In genomic region chr12:120725151-120725658, GRCh38 we compare ENCODE assay signal across 8 cellular contexts. TPM values are rescaled to one million over a fixed set of nuclear protein-coding genes. Genes with fewer than 3 reads are reported as not detected.
A peak's percentile ranks its signal among the peaks of the same experiment; 100 is the strongest.
DNase-seq lines count a peak whose midpoint lies in the region; ATAC-seq and TF ChIP-seq lines count a peak whose summit lies in the region.

No MANE protein-coding gene starts in this region.

- TF ChIP-seq POLR2A in heart left ventricle (IDR thresholded peaks at IDR 0.05) (no peak), upper lobe of left lung (IDR thresholded peaks at IDR 0.05) (no peak)

- DNase-seq in heart left ventricle (no peak), left cardiac atrium (no peak), upper lobe of left lung (no peak), EL (no peak), Kasumi-1 (lab: John Stamatoyannopoulos, UW) (no peak)
- DNase-seq in activated CD8-positive, alpha-beta T cell treated with anti-CD3 and anti-CD28 coated beads for 36 hours: no peak

- POLR2A ChIA-PET in activated CD8-positive, alpha-beta T cell treated with anti-CD3 and anti-CD28 coated beads for 36 hours (lab: Charles Lee): interaction anchor here (0.6 to 1.4 kb wide), 2 partner anchors 14 to 247 kb away, joined by 3 read pairs; no protein-coding TSS in a partner anchor

- H3K9me3 ChIP-seq in heart left ventricle (no peaks in the 10 kb centered on the region), upper lobe of left lung (no peaks in the 10 kb centered on the region)

- H3K36me3 Mint-ChIP-seq in activated CD8-positive, alpha-beta T cell treated with anti-CD3 and anti-CD28 coated beads for 36 hours (ENCODE audit: low read depth): peaks cover 20% of the 10 kb centered on the region

- no peak overlapping the region for H3K27ac Mint-ChIP-seq in activated CD8-positive, alpha-beta T cell treated with anti-CD3 and anti-CD28 coated beads for 36 hours

- ATAC-seq in heart left ventricle: no peak
- ATAC-seq in left cardiac atrium: no peak
- ATAC-seq in activated CD8-positive, alpha-beta T cell treated with anti-CD3 and anti-CD28 coated beads for 36 hours: no peak
- ATAC-seq in upper lobe of left lung (ENCODE audit: low FRiP score in 2 of 2): no peak
- ATAC-seq in GM18498 (IDR thresholded peaks at IDR 0.05; ENCODE audit: unreplicated experiment): no peak

- 24 to 28% (median 27%) methylated on average over 14 of the region's 14 CpGs for WGBS in heart left ventricle, 4 donors
- WGBS in upper lobe of left lung, 2 donors: 22 to 28% methylated on average over 14 of the region's 14 CpGs

- peaks cover 0 to 35% (median 15%) of the 10 kb centered on the region in 12 donors for H3K4me1 ChIP-seq in heart left ventricle
- peaks cover 16 to 42% (median 25%) of the 10 kb centered on the region in 4 donors for H3K4me1 ChIP-seq in upper lobe of left lung

- H3K27me3 ChIP-seq in heart left ventricle (no peaks in the 10 kb centered on the region), layer of hippocampus (ENCODE audit: control insufficient read depth, insufficient read depth, low read length) (no peaks in the 10 kb centered on the region), upper lobe of left lung (no peaks in the 10 kb centered on the region)

- intact Hi-C loops in heart left ventricle (cut with DNase I): loop anchor here in 4 of 10 donors (5.0 to 10.0 kb wide), 2 partner anchors 180 to 247 kb away; partner anchors contain the start of gene SPPL3 (in 3 of the 4)
- intact Hi-C loops in left cardiac atrium (cut with DNase I): no loop called here
- intact Hi-C loops in activated CD8-positive, alpha-beta T cell treated with anti-CD3 and anti-CD28 coated beads for 36 hours (cut with micrococcal nuclease): no loop called here

- no peaks in the 10 kb centered on the region for H3K9me3 Mint-ChIP-seq in activated CD8-positive, alpha-beta T cell treated with anti-CD3 and anti-CD28 coated beads for 36 hours

- H3K4me3 ChIP-seq in heart left ventricle (peak overlapping the region; percentile 59 to 93 (median 82)), upper lobe of left lung (peak overlapping the region in 3 of 4 donors; percentile 71 to 83 (median 76))

- H3K27me3 Mint-ChIP-seq in activated CD8-positive, alpha-beta T cell treated with anti-CD3 and anti-CD28 coated beads for 36 hours: no peaks in the 10 kb centered on the region

- CTCF ChIA-PET in activated CD8-positive, alpha-beta T cell treated with anti-CD3 and anti-CD28 coated beads for 36 hours (lab: Charles Lee): interaction anchor here (0.9 to 1.5 kb wide), 7 partner anchors 10 to 247 kb away, joined by 3 to 7 read pairs (median 4); no protein-coding TSS in a partner anchor

- peak overlapping the region in 10 of 12 donors; percentile 81 to 90 (median 86) for H3K27ac ChIP-seq in heart left ventricle
- H3K27ac ChIP-seq in layer of hippocampus (ENCODE audit: low read depth, low read length): peak overlapping the region; percentile 53
- peak overlapping the region; percentile 80 to 86 (median 84) for H3K27ac ChIP-seq in upper lobe of left lung

- H3K4me3 Mint-ChIP-seq in activated CD8-positive, alpha-beta T cell treated with anti-CD3 and anti-CD28 coated beads for 36 hours: peak overlapping the region; percentile 88

- H3K4me1 Mint-ChIP-seq in activated CD8-positive, alpha-beta T cell treated with anti-CD3 and anti-CD28 coated beads for 36 hours (ENCODE audit: low read depth): peaks cover 11% of the 10 kb centered on the region

- TF ChIP-seq EP300 in upper lobe of left lung (IDR thresholded peaks at IDR 0.05): no peak

- H3K36me3 ChIP-seq in heart left ventricle: peaks cover 0 to 74% (median 62%) of the 10 kb centered on the region in 9 donors
- peaks cover 3 to 57% (median 25%) of the 10 kb centered on the region in 4 donors for H3K36me3 ChIP-seq in upper lobe of left lung

- TF ChIP-seq CTCF in heart left ventricle (IDR thresholded peaks at IDR 0.05): no peak
- TF ChIP-seq CTCF in activated CD8-positive, alpha-beta T cell treated with anti-CD3 and anti-CD28 coated beads for 36 hours (IDR thresholded peaks at IDR 0.05): no peak
- TF ChIP-seq CTCF in upper lobe of left lung (IDR thresholded peaks at IDR 0.05): no peak

RNA-seq across cellular contexts. Expression of gene ACADS, which starts 0.4 kb away (rescaled TPM):
- total RNA-seq in heart left ventricle (100 to 1,000 TPM in 2 of 9 donors, 10 to 100 TPM in 7; 56.7 to 213 (median 78.8) TPM), left cardiac atrium (10 to 100 TPM; 49.4 to 52.0 TPM), upper lobe of left lung (10 to 100 TPM; 24.1 to 43.1 (median 32.9) TPM)
- 10 to 100 TPM; 59.6 to 98.7 TPM for polyA plus RNA-seq in heart left ventricle
- total RNA-seq in activated CD8-positive, alpha-beta T cell treated with anti-CD3 and anti-CD28 coated beads for 36 hours: 10 to 100 TPM; 17.4 to 18.1 TPM

RNA-seq across cellular contexts. Expression of gene UNC119B, which starts 14.9 kb away (rescaled TPM):
- total RNA-seq in heart left ventricle (10 to 100 TPM in 6 of 9 donors, 1 to 10 TPM in 3; 9.1 to 12.6 (median 10.7) TPM), left cardiac atrium (10 to 100 TPM; 14.2 to 18.2 TPM), upper lobe of left lung (10 to 100 TPM; 18.8 to 28.7 (median 22.8) TPM)
- polyA plus RNA-seq in heart left ventricle: 10 to 100 TPM in 1 of 2 donors, 1 to 10 TPM in 1; 3.9 to 13.7 TPM
- 10 to 100 TPM; 23.8 to 24.3 TPM for total RNA-seq in activated CD8-positive, alpha-beta T cell treated with anti-CD3 and anti-CD28 coated beads for 36 hours

RNA-seq across cellular contexts. Expression of gene MLEC, which starts 38.3 kb away (rescaled TPM):
- 100 to 1,000 TPM in 7 of 9 donors, 10 to 100 TPM in 2; 91.0 to 150 (median 117) TPM for total RNA-seq in heart left ventricle
- polyA plus RNA-seq in heart left ventricle: 100 to 1,000 TPM in 1 of 2 donors, 10 to 100 TPM in 1; 39.2 to 111 TPM
- 100 to 1,000 TPM; 166 to 173 TPM for total RNA-seq in left cardiac atrium
- 10 to 100 TPM; 79.2 to 79.4 TPM for total RNA-seq in activated CD8-positive, alpha-beta T cell treated with anti-CD3 and anti-CD28 coated beads for 36 hours
- 100 to 1,000 TPM in 2 of 6 donors, 10 to 100 TPM in 4; 29.3 to 125 (median 71.2) TPM for total RNA-seq in upper lobe of left lung
